1 cellular context compared by ENCODE assay signal in the genomic region with DNA sequence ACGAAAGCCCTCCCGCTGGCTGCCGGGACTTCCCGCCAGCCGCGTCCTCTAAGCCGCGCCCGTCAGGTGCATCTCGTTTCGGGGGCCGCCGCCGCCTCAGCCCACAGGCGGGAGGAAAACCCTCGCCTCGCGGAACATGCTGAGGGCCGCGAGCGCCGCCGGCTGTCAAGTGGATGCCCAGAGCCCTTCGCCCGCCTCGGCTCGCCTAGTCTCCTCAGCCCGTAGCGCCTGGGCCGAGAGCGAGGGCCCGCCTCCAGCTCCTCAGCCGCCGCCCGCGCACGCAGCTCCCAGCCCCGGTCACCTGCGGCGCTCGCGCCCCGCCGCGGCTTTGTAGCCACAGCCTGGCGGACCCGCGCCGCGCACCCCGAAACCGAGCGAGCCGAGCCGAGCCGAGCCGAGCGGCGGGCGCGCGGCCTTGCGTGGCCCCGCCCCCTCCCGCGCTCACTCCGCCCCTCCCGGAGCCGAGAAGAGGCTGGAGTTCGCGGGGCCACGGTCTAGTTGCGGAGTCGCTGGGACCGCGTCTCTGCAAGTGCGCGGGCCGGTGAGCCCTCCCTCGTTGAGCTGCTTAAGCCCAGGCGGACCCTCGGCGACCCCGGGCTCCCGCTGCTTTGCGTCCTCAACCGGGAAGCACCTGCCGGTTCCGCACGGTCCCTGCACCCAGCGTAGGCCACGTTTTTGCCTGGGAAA.
TF ChIP-seq lines count a peak whose summit lies in the region.

A gene (minus strand): TSS at position 382 of the 687 bp plus-strand sequence. CDS start 450 bp downstream, outside the sequence.

TF ChIP-seq in HepG2, 621 proteins besides CTCF, POLR2A, EP300 and RAD21 (continued from another document and continues in another):
- TF ChIP-seq, protein P1, sequence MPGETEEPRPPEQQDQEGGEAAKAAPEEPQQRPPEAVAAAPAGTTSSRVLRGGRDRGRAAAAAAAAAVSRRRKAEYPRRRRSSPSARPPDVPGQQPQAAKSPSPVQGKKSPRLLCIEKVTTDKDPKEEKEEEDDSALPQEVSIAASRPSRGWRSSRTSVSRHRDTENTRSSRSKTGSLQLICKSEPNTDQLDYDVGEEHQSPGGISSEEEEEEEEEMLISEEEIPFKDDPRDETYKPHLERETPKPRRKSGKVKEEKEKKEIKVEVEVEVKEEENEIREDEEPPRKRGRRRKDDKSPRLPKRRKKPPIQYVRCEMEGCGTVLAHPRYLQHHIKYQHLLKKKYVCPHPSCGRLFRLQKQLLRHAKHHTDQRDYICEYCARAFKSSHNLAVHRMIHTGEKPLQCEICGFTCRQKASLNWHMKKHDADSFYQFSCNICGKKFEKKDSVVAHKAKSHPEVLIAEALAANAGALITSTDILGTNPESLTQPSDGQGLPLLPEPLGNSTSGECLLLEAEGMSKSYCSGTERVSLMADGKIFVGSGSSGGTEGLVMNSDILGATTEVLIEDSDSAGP (CRISPR knock-in tag; IDR thresholded peaks at IDR 0.05; ENCODE audit: borderline replicate concordance), result no peak
- TF ChIP-seq, protein P2, sequence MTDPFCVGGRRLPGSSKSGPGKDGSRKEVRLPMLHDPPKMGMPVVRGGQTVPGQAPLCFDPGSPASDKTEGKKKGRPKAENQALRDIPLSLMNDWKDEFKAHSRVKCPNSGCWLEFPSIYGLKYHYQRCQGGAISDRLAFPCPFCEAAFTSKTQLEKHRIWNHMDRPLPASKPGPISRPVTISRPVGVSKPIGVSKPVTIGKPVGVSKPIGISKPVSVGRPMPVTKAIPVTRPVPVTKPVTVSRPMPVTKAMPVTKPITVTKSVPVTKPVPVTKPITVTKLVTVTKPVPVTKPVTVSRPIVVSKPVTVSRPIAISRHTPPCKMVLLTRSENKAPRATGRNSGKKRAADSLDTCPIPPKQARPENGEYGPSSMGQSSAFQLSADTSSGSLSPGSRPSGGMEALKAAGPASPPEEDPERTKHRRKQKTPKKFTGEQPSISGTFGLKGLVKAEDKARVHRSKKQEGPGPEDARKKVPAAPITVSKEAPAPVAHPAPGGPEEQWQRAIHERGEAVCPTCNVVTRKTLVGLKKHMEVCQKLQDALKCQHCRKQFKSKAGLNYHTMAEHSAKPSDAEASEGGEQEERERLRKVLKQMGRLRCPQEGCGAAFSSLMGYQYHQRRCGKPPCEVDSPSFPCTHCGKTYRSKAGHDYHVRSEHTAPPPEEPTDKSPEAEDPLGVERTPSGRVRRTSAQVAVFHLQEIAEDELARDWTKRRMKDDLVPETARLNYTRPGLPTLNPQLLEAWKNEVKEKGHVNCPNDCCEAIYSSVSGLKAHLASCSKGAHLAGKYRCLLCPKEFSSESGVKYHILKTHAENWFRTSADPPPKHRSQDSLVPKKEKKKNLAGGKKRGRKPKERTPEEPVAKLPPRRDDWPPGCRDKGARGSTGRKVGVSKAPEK (CRISPR knock-in tag; IDR thresholded peaks at IDR 0.05; ENCODE audit: borderline replicate concordance), result no peak
- TF ChIP-seq ZMYM4 (CRISPR knock-in tag; IDR thresholded peaks at IDR 0.05), result 0 out of 2 replicates have a peak, but pooled peaks have one; percentile 27
- no peak for TF ChIP-seq GABPA (IDR thresholded peaks at IDR 0.05; ENCODE audit: low read depth, low read length)
- TF ChIP-seq GABPA (CRISPR knock-in tag; IDR thresholded peaks at IDR 0.05; ENCODE audit: low read depth), result no peak
- TF ChIP-seq ZNF776 (CRISPR knock-in tag; IDR thresholded peaks at IDR 0.05), result peak; percentile 66; the same call in 1 of the 2 replicates
- 0 out of 2 replicates have a peak, but pooled peaks have one; percentile 48 for TF ChIP-seq ZNF335 (CRISPR knock-in tag; IDR thresholded peaks at IDR 0.05)
- TF ChIP-seq, protein P3, sequence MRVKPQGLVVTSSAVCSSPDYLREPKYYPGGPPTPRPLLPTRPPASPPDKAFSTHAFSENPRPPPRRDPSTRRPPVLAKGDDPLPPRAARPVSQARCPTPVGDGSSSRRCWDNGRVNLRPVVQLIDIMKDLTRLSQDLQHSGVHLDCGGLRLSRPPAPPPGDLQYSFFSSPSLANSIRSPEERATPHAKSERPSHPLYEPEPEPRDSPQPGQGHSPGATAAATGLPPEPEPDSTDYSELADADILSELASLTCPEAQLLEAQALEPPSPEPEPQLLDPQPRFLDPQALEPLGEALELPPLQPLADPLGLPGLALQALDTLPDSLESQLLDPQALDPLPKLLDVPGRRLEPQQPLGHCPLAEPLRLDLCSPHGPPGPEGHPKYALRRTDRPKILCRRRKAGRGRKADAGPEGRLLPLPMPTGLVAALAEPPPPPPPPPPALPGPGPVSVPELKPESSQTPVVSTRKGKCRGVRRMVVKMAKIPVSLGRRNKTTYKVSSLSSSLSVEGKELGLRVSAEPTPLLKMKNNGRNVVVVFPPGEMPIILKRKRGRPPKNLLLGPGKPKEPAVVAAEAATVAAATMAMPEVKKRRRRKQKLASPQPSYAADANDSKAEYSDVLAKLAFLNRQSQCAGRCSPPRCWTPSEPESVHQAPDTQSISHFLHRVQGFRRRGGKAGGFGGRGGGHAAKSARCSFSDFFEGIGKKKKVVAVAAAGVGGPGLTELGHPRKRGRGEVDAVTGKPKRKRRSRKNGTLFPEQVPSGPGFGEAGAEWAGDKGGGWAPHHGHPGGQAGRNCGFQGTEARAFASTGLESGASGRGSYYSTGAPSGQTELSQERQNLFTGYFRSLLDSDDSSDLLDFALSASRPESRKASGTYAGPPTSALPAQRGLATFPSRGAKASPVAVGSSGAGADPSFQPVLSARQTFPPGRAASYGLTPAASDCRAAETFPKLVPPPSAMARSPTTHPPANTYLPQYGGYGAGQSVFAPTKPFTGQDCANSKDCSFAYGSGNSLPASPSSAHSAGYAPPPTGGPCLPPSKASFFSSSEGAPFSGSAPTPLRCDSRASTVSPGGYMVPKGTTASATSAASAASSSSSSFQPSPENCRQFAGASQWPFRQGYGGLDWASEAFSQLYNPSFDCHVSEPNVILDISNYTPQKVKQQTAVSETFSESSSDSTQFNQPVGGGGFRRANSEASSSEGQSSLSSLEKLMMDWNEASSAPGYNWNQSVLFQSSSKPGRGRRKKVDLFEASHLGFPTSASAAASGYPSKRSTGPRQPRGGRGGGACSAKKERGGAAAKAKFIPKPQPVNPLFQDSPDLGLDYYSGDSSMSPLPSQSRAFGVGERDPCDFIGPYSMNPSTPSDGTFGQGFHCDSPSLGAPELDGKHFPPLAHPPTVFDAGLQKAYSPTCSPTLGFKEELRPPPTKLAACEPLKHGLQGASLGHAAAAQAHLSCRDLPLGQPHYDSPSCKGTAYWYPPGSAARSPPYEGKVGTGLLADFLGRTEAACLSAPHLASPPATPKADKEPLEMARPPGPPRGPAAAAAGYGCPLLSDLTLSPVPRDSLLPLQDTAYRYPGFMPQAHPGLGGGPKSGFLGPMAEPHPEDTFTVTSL (CRISPR knock-in tag; IDR thresholded peaks at IDR 0.05; ENCODE audit: borderline replicate concordance), result no peak
- no peak for TF ChIP-seq SRSF9 (IDR thresholded peaks at IDR 0.05; ENCODE audit: borderline replicate concordance, insufficient read depth, low read depth, low read length, poor library complexity, severe bottlenecking)
- TF ChIP-seq, protein P4, sequence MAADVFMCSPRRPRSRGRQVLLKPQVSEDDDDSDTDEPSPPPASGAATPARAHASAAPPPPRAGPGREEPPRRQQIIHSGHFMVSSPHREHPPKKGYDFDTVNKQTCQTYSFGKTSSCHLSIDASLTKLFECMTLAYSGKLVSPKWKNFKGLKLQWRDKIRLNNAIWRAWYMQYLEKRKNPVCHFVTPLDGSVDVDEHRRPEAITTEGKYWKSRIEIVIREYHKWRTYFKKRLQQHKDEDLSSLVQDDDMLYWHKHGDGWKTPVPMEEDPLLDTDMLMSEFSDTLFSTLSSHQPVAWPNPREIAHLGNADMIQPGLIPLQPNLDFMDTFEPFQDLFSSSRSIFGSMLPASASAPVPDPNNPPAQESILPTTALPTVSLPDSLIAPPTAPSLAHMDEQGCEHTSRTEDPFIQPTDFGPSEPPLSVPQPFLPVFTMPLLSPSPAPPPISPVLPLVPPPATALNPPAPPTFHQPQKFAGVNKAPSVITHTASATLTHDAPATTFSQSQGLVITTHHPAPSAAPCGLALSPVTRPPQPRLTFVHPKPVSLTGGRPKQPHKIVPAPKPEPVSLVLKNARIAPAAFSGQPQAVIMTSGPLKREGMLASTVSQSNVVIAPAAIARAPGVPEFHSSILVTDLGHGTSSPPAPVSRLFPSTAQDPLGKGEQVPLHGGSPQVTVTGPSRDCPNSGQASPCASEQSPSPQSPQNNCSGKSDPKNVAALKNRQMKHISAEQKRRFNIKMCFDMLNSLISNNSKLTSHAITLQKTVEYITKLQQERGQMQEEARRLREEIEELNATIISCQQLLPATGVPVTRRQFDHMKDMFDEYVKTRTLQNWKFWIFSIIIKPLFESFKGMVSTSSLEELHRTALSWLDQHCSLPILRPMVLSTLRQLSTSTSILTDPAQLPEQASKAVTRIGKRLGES (CRISPR knock-in tag; IDR thresholded peaks at IDR 0.05; ENCODE audit: borderline replicate concordance), result no peak
- TF ChIP-seq, protein P5, sequence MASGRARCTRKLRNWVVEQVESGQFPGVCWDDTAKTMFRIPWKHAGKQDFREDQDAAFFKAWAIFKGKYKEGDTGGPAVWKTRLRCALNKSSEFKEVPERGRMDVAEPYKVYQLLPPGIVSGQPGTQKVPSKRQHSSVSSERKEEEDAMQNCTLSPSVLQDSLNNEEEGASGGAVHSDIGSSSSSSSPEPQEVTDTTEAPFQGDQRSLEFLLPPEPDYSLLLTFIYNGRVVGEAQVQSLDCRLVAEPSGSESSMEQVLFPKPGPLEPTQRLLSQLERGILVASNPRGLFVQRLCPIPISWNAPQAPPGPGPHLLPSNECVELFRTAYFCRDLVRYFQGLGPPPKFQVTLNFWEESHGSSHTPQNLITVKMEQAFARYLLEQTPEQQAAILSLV (CRISPR knock-in tag; IDR thresholded peaks at IDR 0.05; ENCODE audit: borderline replicate concordance), result 0 out of 2 replicates have a peak, but pooled peaks have one; percentile 18
- peak; percentile 44; the same call in 1 of the 2 replicates for TF ChIP-seq PHF8 (CRISPR knock-in tag; IDR thresholded peaks at IDR 0.05)
- TF ChIP-seq, protein P6, sequence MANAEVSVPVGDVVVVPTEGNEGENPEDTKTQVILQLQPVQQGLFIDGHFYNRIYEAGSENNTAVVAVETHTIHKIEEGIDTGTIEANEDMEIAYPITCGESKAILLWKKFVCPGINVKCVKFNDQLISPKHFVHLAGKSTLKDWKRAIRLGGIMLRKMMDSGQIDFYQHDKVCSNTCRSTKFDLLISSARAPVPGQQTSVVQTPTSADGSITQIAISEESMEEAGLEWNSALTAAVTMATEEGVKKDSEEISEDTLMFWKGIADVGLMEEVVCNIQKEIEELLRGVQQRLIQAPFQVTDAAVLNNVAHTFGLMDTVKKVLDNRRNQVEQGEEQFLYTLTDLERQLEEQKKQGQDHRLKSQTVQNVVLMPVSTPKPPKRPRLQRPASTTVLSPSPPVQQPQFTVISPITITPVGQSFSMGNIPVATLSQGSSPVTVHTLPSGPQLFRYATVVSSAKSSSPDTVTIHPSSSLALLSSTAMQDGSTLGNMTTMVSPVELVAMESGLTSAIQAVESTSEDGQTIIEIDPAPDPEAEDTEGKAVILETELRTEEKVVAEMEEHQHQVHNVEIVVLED (CRISPR knock-in tag; IDR thresholded peaks at IDR 0.05; ENCODE audit: borderline replicate concordance), result peak; percentile 18; the same call in 1 of the 2 replicates
- TF ChIP-seq ZNF317 (CRISPR knock-in tag; IDR thresholded peaks at IDR 0.05), result no peak
- TF ChIP-seq, protein P7, sequence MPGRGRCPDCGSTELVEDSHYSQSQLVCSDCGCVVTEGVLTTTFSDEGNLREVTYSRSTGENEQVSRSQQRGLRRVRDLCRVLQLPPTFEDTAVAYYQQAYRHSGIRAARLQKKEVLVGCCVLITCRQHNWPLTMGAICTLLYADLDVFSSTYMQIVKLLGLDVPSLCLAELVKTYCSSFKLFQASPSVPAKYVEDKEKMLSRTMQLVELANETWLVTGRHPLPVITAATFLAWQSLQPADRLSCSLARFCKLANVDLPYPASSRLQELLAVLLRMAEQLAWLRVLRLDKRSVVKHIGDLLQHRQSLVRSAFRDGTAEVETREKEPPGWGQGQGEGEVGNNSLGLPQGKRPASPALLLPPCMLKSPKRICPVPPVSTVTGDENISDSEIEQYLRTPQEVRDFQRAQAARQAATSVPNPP (CRISPR knock-in tag; IDR thresholded peaks at IDR 0.05), result peak; percentile 41; the same call in 1 of the 2 replicates
- no peak for TF ChIP-seq KLF13 (CRISPR knock-in tag; IDR thresholded peaks at IDR 0.05)
- TF ChIP-seq MAZ (IDR thresholded peaks at IDR 0.05; ENCODE audit: borderline replicate concordance, low read depth, low read length), result peak; percentile 11; the same call in 1 of the 2 replicates
- TF ChIP-seq MAZ (CRISPR knock-in tag; IDR thresholded peaks at IDR 0.05; ENCODE audit: low read depth), result peak; percentile 65; the same call in 1 of the 2 replicates
- TF ChIP-seq ZNF382 (CRISPR knock-in tag; IDR thresholded peaks at IDR 0.05; ENCODE audit: borderline replicate concordance), result no peak
- TF ChIP-seq SPEN (CRISPR knock-in tag; IDR thresholded peaks at IDR 0.05; ENCODE audit: low read depth), result peak; percentile 25; the same call in 1 of the 2 replicates
- TF ChIP-seq SAFB2 (CRISPR knock-in tag; IDR thresholded peaks at IDR 0.05; ENCODE audit: borderline replicate concordance, low read depth), result no peak
- TF ChIP-seq, protein P8, sequence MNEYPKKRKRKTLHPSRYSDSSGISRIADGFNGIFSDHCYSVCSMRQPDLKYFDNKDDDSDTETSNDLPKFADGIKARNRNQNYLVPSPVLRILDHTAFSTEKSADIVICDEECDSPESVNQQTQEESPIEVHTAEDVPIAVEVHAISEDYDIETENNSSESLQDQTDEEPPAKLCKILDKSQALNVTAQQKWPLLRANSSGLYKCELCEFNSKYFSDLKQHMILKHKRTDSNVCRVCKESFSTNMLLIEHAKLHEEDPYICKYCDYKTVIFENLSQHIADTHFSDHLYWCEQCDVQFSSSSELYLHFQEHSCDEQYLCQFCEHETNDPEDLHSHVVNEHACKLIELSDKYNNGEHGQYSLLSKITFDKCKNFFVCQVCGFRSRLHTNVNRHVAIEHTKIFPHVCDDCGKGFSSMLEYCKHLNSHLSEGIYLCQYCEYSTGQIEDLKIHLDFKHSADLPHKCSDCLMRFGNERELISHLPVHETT (CRISPR knock-in tag; conservative IDR thresholded peaks at IDR 0.05), result no peak
- TF ChIP-seq HNRNPLL (IDR thresholded peaks at IDR 0.05; ENCODE audit: low read depth, low read length, poor library complexity, severe bottlenecking), result peak; percentile 70
- TF ChIP-seq ERF (CRISPR knock-in tag; IDR thresholded peaks at IDR 0.05), result no peak
- no peak for TF ChIP-seq HMG20B (CRISPR knock-in tag; conservative IDR thresholded peaks at IDR 0.05)
- no peak for TF ChIP-seq ZNF883 (CRISPR knock-in tag; IDR thresholded peaks at IDR 0.05; ENCODE audit: not compliant biosample characterization)
- peak; percentile 24; the same call in 1 of the 2 replicates for TF ChIP-seq SALL1 (CRISPR knock-in tag; IDR thresholded peaks at IDR 0.05)
- no peak for TF ChIP-seq ZNF17 (CRISPR knock-in tag; IDR thresholded peaks at IDR 0.05)
- peak; percentile 67; the same call in 1 of the 2 replicates for TF ChIP-seq KDM2A (CRISPR knock-in tag; IDR thresholded peaks at IDR 0.05; ENCODE audit: borderline replicate concordance, low read depth)
- no peak for TF ChIP-seq ZNF562 (CRISPR knock-in tag; IDR thresholded peaks at IDR 0.05; ENCODE audit: borderline replicate concordance)
- TF ChIP-seq SMYD3 (CRISPR knock-in tag; IDR thresholded peaks at IDR 0.05), result no peak
- no peak for TF ChIP-seq ZBTB42 (CRISPR knock-in tag; IDR thresholded peaks at IDR 0.05)
- no peak for TF ChIP-seq JDP2 (CRISPR knock-in tag; IDR thresholded peaks at IDR 0.05; ENCODE audit: borderline replicate concordance)
